Comparison of ENCODE assay signal across 1 cellular context in genomic region chr6:82980086-82980485, GRCh38.
TF ChIP-seq lines count a peak whose summit lies in the region.

No MANE protein-coding gene starts in this region.

TF ChIP-seq in SK-N-SH treated with all-trans-retinoic acid at 6 μM for 48 hours, 23 proteins besides CTCF, POLR2A, EP300 and RAD21 (continued from another document):
- TF ChIP-seq PATZ1 (CRISPR knock-in tag; IDR thresholded peaks at IDR 0.05; ENCODE audit: borderline replicate concordance) (no peak), CSRNP3 (CRISPR knock-in tag; IDR thresholded peaks at IDR 0.05) (no peak), RARB (CRISPR knock-in tag; IDR thresholded peaks at IDR 0.05) (no peak), BACH2 (CRISPR knock-in tag; IDR thresholded peaks at IDR 0.05; ENCODE audit: borderline replicate concordance) (no peak)
